22 cellular contexts compared by ENCODE assay signal in genomic region chr5:137212471-137212870, GRCh38.
DNase-seq lines count a peak whose midpoint lies in the region; ATAC-seq and TF ChIP-seq lines count a peak whose summit lies in the region.
"Had no signal": no experiment of that assay in that cellular context is flagged by ENCODE, and none has a peak within 500 bp of the region (broad histone marks: within the 10 kb centered on the region; RNA-seq: fewer than 3 reads in every experiment).

No MANE protein-coding gene starts in this region.

- no peaks in the 10 kb centered on the region for H3K4me1 Mint-ChIP-seq in T-helper 17 cell
- H3K4me1 Mint-ChIP-seq: B cell; CD8-positive, alpha-beta memory T cell had no signal

- no peaks in the 10 kb centered on the region for H3K27me3 ChIP-seq in dorsolateral prefrontal cortex
- H3K27me3 ChIP-seq: BLaER1 treated with 17β-estradiol and CSF1 and Interleukin-3, amounts not matched to agents 10 nM and 100 nM had no signal

- no peaks in the 10 kb centered on the region for H3K36me3 Mint-ChIP-seq in T-helper 17 cell (ENCODE audit: low read depth)
- H3K36me3 Mint-ChIP-seq: CD8-positive, alpha-beta memory T cell had no signal

- ATAC-seq in T-helper 17 cell (no peak), HG03108 (IDR thresholded peaks at IDR 0.05; ENCODE audit: unreplicated experiment) (no peak)
- ATAC-seq: A549 had no signal

- H3K27me3 Mint-ChIP-seq in T-helper 17 cell, result peaks cover 7% of the 10 kb centered on the region

- no peak overlapping the region for H3K27ac Mint-ChIP-seq in T-helper 17 cell
- H3K27ac Mint-ChIP-seq: B cell; CD4-positive, alpha-beta T cell had no signal

- peak overlapping the region in 19 of 59 donors; percentile 1 to 50 (median 22) for H3K27ac ChIP-seq in dorsolateral prefrontal cortex
- H3K27ac ChIP-seq: 22Rv1; A549; BLaER1 treated with 17β-estradiol and CSF1 and Interleukin-3, amounts not matched to agents 10 nM and 100 nM; C4-2B had no signal

- H3K4me3 Mint-ChIP-seq in T-helper 17 cell, result no peak overlapping the region
- H3K4me3 Mint-ChIP-seq: B cell; CD4-positive, alpha-beta T cell had no signal

- H3K9me3 ChIP-seq in T-helper 17 cell (ENCODE audit: control insufficient read depth, low read length, poor library complexity, severe bottlenecking), result no peaks in the 10 kb centered on the region
- H3K9me3 ChIP-seq: A549; BLaER1 treated with 17β-estradiol and CSF1 and Interleukin-3, amounts not matched to agents 10 nM and 100 nM had no signal

- peak; percentile 75 for DNase-seq in G401 (ENCODE audit: low spot score)
- peak; percentile 70 for DNase-seq in cerebellar cortex (ENCODE audit: low spot score)
- peak; percentile 39 for DNase-seq in fibroblast of gingiva (ENCODE audit: low read depth)
- DNase-seq in T-helper 17 cell, result no peak
- no peak for DNase-seq in dorsolateral prefrontal cortex
- DNase-seq: AML-193; CD4-positive, alpha-beta T cell; CD8-positive, alpha-beta memory T cell; COR-L47; DMS 273 treated with DMSO at 0.1 percent for 48 hours; DMS153; DMS53; DMS79; DND-41; EL; GF-D8 had no signal

- intact Hi-C loops in dorsolateral prefrontal cortex (cut with DNase I), result loop anchor here in 1 of 2 donors (10.0 kb wide), 1 partner anchor 128 kb away; no protein-coding TSS in a partner anchor

- in situ Hi-C loops in G401 (cut with HindIII; ENCODE audit: low sequenced_read_pairs), result no loop called here

- TF ChIP-seq CTCF in dorsolateral prefrontal cortex (IDR thresholded peaks at IDR 0.05 in 54 of 56, conservative IDR thresholded peaks at IDR 0.05 in 2 of 56; ENCODE audit: low read depth in 1 of 56, partially characterized antibody in 56 of 56), result no peak

- H3K4me3 ChIP-seq in dorsolateral prefrontal cortex, result no peak overlapping the region
- H3K4me3 ChIP-seq: A549; BLaER1 treated with 17β-estradiol and CSF1 and Interleukin-3, amounts not matched to agents 10 nM and 100 nM had no signal

Comparison
In these comparisons a context has a peak if more than half of its experiments do, and no peak if none do; other contexts are left out.
1. DNase-seq: peak in G401 (single experiment), cerebellar cortex (single experiment) and fibroblast of gingiva (single experiment); none in T-helper 17 cell (0 of 3) and dorsolateral prefrontal cortex (0 of 10).